In genomic region chr3:189630667-189631372, GRCh38 we compare ENCODE assay signal across 9 cellular contexts. TPM values are rescaled to one million over a fixed set of nuclear protein-coding genes. Genes with fewer than 3 reads are reported as not detected.
DNase-seq lines count a peak whose midpoint lies in the region; ATAC-seq, FAIRE-seq and TF ChIP-seq lines count a peak whose summit lies in the region.
"Had no signal": no experiment of that assay in that cellular context is flagged by ENCODE, and none has a peak within 500 bp of the region (broad histone marks: within the 10 kb centered on the region; RNA-seq: fewer than 3 reads in every experiment).

No MANE protein-coding gene starts in this region.

- H3K36me3 ChIP-seq in ovary = no peaks in the 10 kb centered on the region

- peak; percentile 82 for FAIRE-seq in GM12891 (lab: Jason Lieb, UNC)

- ATAC-seq in GM21786 (IDR thresholded peaks at IDR 0.05; ENCODE audit: unreplicated experiment) (peak; percentile 45), left lobe of liver (peak; percentile 63)
- ATAC-seq in activated CD4-positive, CD25-positive, alpha-beta regulatory T cell treated with anti-CD3 and anti-CD28 coated beads, Interleukin-2, amount 50 U/mL, for 24 hours = no peak
- ATAC-seq: HCT116 had no signal

- no peaks in the 10 kb centered on the region for H3K4me1 ChIP-seq in ovary (ENCODE audit: insufficient read depth)

- TF ChIP-seq EP300 in ovary (IDR thresholded peaks at IDR 0.05) = no peak

- no peaks in the 10 kb centered on the region for H3K9me3 ChIP-seq in ovary

- H3K4me3 ChIP-seq in ovary = no peak overlapping the region

- no peak for TF ChIP-seq CTCF in ovary (IDR thresholded peaks at IDR 0.05)

- H3K27ac ChIP-seq in ovary = no peak overlapping the region

- no peak for DNase-seq in GM12891 (ENCODE audit: insufficient read length, low spot score)
- DNase-seq in NOMO-1 (lab: John Stamatoyannopoulos, UW; ENCODE audit: unreplicated experiment in 2 of 2) = peak; percentile 47 to 89
- no peak for DNase-seq in left lobe of liver (ENCODE audit: low spot score)
- DNase-seq in NCI-H524 (lab: John Stamatoyannopoulos, UW) = no peak
- DNase-seq in ovary = no peak
- no peak for DNase-seq in NCI-H526 (lab: John Stamatoyannopoulos, UW)

- no peaks in the 10 kb centered on the region for H3K27me3 ChIP-seq in ovary

- TF ChIP-seq POLR2A in GM12891 (IDR thresholded peaks at IDR 0.05; ENCODE audit: low read depth, low read length) = no peak
- TF ChIP-seq POLR2A in ovary (IDR thresholded peaks at IDR 0.05) = no peak

- intact Hi-C loops in ovary (cut with DNase I) = no loop called here

- WGBS in ovary, 3 donors = 26 to 39% (median 26%) methylated on average over 9 of the region's 9 CpGs

TF ChIP-seq in GM12891, 5 proteins besides CTCF, POLR2A, EP300 and RAD21:
- TF ChIP-seq SPI1 (IDR thresholded peaks at IDR 0.05; ENCODE audit: low read depth, low read length) (peak; percentile 42), PAX5 (IDR thresholded peaks at IDR 0.05; ENCODE audit: insufficient read depth, low read length, severe bottlenecking) (no peak), TAF1 (IDR thresholded peaks at IDR 0.05; ENCODE audit: low read depth, low read length) (no peak)

RNA-seq across cellular contexts. Expression of gene TP63, which starts 0.4 kb away (rescaled TPM):
- 4.3 TPM for polyA plus RNA-seq in GM12891 (2012; ENCODE audit: low read depth, missing spikeins)
- 0.05 TPM for total RNA-seq in left lobe of liver
- total RNA-seq in ovary = under 1 TPM in 6 of 7 donors, not detected in 1; 0.15 to 0.79 (median 0.33) TPM
- under 1 TPM; 0.15 to 0.19 TPM for polyA plus RNA-seq in ovary

Comparison
In these comparisons a context has a peak if more than half of its experiments do, and no peak if none do; other contexts are left out.
1. DNase-seq: peak in NOMO-1 (2 of 2); none in GM12891 (single experiment), left lobe of liver (single experiment), NCI-H524 (0 of 2), ovary (0 of 5) and NCI-H526 (0 of 2).
2. ATAC-seq: peak in GM21786 (single experiment) and left lobe of liver (single experiment); none in activated CD4-positive, CD25-positive, alpha-beta regulatory T cell treated with anti-CD3 and anti-CD28 coated beads, Interleukin-2, amount 50 U/mL, for 24 hours (0 of 2).